Comparison of ENCODE assay signal across 2 cellular contexts in the genomic region with DNA sequence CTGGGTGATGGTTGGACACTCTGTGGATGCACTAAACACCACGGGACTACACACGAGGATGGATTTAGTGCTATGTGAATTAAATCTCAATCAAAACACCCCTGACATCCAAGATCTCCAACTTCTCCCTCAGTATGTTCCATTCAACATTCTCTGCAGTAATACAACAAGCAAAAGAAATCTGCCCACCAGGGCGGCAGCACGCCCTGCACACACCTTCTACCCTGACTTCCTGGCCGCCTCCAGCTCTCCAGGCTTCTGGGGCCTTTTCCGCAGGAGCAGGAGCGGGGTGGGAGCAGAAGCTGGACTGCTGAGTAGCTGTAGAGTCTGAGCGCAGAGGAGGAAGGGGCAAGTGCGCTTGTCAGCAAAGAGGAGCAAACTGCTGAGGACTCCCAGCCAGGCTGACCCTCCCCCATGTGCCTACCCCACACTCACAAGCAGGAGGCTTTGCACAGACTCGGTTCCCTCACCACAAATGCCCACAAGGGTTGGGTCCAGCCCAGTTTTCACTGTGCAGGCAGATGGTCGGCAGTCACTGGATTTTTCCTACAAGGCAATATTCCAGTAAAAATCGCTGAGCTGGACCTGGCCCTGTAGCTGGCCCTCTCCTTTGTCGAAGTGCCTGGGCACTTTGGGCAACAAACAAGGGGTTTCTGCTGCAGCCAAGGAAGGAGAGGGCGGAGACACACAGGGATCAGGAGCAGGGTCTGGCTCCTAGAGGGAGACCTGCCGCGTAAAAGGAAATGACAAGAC.
TF ChIP-seq lines count a peak whose summit lies in the region.

No MANE protein-coding gene starts in this region.

TF ChIP-seq in GM23338, 12 proteins besides CTCF, POLR2A, EP300 and RAD21:
- TF ChIP-seq ZNF114 (CRISPR knock-in tag; IDR thresholded peaks at IDR 0.05) (no peak), EZH2 (IDR thresholded peaks at IDR 0.05; ENCODE audit: low read depth, unreplicated experiment) (no peak), STAT1 (IDR thresholded peaks at IDR 0.05; ENCODE audit: unreplicated experiment) (no peak), POLR2AphosphoS5 (IDR thresholded peaks at IDR 0.05; ENCODE audit: low read depth) (no peak), CREB1 (CRISPR knock-in tag; IDR thresholded peaks at IDR 0.05; ENCODE audit: low read depth) (no peak), NANOG (IDR thresholded peaks at IDR 0.05; ENCODE audit: borderline replicate concordance) (no peak), ZNF331 (CRISPR knock-in tag; IDR thresholded peaks at IDR 0.05; ENCODE audit: low read depth) (no peak), JUNB (IDR thresholded peaks at IDR 0.05; ENCODE audit: unreplicated experiment) (no peak)
- TF ChIP-seq, protein P1, sequence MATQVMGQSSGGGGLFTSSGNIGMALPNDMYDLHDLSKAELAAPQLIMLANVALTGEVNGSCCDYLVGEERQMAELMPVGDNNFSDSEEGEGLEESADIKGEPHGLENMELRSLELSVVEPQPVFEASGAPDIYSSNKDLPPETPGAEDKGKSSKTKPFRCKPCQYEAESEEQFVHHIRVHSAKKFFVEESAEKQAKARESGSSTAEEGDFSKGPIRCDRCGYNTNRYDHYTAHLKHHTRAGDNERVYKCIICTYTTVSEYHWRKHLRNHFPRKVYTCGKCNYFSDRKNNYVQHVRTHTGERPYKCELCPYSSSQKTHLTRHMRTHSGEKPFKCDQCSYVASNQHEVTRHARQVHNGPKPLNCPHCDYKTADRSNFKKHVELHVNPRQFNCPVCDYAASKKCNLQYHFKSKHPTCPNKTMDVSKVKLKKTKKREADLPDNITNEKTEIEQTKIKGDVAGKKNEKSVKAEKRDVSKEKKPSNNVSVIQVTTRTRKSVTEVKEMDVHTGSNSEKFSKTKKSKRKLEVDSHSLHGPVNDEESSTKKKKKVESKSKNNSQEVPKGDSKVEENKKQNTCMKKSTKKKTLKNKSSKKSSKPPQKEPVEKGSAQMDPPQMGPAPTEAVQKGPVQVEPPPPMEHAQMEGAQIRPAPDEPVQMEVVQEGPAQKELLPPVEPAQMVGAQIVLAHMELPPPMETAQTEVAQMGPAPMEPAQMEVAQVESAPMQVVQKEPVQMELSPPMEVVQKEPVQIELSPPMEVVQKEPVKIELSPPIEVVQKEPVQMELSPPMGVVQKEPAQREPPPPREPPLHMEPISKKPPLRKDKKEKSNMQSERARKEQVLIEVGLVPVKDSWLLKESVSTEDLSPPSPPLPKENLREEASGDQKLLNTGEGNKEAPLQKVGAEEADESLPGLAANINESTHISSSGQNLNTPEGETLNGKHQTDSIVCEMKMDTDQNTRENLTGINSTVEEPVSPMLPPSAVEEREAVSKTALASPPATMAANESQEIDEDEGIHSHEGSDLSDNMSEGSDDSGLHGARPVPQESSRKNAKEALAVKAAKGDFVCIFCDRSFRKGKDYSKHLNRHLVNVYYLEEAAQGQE (IDR thresholded peaks at IDR 0.05; ENCODE audit: unreplicated experiment), result no peak

TF ChIP-seq in HepG2, 621 proteins besides CTCF, POLR2A, EP300 and RAD21:
- TF ChIP-seq AGO2 (optimal IDR thresholded peaks at IDR 0.05; ENCODE audit: low read depth, low read length) (peak; percentile 23), ZKSCAN5 (CRISPR knock-in tag; IDR thresholded peaks at IDR 0.05) (no peak)
- TF ChIP-seq, protein P2, sequence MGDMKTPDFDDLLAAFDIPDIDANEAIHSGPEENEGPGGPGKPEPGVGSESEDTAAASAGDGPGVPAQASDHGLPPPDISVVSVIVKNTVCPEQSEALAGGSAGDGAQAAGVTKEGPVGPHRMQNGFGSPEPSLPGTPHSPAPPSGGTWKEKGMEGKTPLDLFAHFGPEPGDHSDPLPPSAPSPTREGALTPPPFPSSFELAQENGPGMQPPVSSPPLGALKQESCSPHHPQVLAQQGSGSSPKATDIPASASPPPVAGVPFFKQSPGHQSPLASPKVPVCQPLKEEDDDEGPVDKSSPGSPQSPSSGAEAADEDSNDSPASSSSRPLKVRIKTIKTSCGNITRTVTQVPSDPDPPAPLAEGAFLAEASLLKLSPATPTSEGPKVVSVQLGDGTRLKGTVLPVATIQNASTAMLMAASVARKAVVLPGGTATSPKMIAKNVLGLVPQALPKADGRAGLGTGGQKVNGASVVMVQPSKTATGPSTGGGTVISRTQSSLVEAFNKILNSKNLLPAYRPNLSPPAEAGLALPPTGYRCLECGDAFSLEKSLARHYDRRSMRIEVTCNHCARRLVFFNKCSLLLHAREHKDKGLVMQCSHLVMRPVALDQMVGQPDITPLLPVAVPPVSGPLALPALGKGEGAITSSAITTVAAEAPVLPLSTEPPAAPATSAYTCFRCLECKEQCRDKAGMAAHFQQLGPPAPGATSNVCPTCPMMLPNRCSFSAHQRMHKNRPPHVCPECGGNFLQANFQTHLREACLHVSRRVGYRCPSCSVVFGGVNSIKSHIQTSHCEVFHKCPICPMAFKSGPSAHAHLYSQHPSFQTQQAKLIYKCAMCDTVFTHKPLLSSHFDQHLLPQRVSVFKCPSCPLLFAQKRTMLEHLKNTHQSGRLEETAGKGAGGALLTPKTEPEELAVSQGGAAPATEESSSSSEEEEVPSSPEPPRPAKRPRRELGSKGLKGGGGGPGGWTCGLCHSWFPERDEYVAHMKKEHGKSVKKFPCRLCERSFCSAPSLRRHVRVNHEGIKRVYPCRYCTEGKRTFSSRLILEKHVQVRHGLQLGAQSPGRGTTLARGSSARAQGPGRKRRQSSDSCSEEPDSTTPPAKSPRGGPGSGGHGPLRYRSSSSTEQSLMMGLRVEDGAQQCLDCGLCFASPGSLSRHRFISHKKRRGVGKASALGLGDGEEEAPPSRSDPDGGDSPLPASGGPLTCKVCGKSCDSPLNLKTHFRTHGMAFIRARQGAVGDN (CRISPR knock-in tag; IDR thresholded peaks at IDR 0.05), result peak; percentile 21; the same call in 1 of the 2 replicates
